1 cellular context compared by ENCODE assay signal in the genomic region with DNA sequence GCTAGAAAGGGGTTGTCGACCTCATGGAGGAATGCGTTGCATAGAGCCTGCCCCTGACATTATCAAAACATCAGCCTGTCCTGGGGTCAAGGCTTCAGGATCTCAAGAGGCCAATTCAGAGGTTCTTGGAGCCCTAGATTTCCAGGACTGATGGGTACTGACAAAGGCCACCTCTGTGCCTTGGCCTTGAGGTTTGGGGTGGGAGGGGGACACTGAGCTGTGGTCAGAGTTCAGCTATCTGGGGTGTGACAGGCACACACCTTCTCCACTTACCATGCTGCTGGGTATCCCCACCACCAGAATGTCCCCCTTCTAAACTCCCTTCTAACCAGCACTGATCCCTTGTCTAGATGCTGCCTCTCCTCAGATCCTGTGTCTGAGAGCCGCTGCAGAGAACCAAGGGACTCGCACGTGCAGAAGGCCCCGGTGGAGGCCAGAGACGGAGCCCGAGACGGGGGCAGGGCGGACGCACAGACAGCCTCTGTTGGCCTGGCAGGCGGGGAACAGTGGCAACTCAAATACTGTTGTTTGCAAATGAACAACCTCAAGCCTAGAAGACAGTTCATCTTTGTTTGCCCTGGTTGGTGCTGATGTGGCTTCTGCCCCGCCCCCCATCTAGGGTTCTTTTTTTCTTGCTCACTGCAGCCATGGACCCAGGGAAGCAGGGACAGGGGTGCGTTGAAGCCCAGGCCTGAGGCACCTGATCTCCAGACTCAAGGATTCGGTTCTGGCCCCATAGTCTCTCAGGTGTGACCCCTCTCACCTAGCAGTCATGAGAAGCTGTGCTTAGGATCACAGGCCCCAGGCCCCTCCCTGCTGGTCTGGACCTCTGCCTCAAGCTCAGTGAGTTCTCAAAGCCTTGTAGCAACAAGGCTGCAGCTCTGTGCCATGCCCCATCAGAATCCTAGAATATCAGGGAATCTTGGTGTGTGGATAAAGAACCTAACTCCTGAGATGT.
TF ChIP-seq lines count a peak whose summit lies in the region.

No MANE protein-coding gene starts in this region.

TF ChIP-seq in HepG2, 621 proteins besides CTCF, POLR2A, EP300 and RAD21 (continued from another document and continues in another):
- no peak for TF ChIP-seq JARID2 (CRISPR knock-in tag; IDR thresholded peaks at IDR 0.05; ENCODE audit: insufficient replicate concordance)
- TF ChIP-seq, protein P1, sequence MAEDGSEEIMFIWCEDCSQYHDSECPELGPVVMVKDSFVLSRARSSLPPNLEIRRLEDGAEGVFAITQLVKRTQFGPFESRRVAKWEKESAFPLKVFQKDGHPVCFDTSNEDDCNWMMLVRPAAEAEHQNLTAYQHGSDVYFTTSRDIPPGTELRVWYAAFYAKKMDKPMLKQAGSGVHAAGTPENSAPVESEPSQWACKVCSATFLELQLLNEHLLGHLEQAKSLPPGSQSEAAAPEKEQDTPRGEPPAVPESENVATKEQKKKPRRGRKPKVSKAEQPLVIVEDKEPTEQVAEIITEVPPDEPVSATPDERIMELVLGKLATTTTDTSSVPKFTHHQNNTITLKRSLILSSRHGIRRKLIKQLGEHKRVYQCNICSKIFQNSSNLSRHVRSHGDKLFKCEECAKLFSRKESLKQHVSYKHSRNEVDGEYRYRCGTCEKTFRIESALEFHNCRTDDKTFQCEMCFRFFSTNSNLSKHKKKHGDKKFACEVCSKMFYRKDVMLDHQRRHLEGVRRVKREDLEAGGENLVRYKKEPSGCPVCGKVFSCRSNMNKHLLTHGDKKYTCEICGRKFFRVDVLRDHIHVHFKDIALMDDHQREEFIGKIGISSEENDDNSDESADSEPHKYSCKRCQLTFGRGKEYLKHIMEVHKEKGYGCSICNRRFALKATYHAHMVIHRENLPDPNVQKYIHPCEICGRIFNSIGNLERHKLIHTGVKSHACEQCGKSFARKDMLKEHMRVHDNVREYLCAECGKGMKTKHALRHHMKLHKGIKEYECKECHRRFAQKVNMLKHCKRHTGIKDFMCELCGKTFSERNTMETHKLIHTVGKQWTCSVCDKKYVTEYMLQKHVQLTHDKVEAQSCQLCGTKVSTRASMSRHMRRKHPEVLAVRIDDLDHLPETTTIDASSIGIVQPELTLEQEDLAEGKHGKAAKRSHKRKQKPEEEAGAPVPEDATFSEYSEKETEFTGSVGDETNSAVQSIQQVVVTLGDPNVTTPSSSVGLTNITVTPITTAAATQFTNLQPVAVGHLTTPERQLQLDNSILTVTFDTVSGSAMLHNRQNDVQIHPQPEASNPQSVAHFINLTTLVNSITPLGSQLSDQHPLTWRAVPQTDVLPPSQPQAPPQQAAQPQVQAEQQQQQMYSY (CRISPR knock-in tag; IDR thresholded peaks at IDR 0.05) = no peak
- no peak for TF ChIP-seq NFE2L1 (CRISPR knock-in tag; IDR thresholded peaks at IDR 0.05; ENCODE audit: borderline replicate concordance)
- no peak for TF ChIP-seq AGO2 (optimal IDR thresholded peaks at IDR 0.05; ENCODE audit: low read depth, low read length)
- TF ChIP-seq ZNF263 (CRISPR knock-in tag; IDR thresholded peaks at IDR 0.05) = peak; percentile 63; the same call in 1 of the 2 replicates
- peak; percentile 78; the same call in 1 of the 2 replicates for TF ChIP-seq FOXJ3 (CRISPR knock-in tag; IDR thresholded peaks at IDR 0.05; ENCODE audit: borderline replicate concordance)
- TF ChIP-seq, protein P2, sequence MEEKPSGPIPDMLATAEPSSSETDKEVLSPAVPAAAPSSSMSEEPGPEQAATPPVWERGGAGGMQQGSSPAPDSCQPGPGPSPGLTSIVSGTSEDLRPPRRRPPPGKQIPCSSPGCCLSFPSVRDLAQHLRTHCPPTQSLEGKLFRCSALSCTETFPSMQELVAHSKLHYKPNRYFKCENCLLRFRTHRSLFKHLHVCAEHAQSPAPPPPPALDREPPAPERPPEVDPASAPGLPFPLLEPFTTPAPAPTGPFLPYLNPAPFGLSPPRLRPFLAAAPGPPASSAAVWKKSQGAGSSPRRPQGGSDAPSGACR (CRISPR knock-in tag; IDR thresholded peaks at IDR 0.05) = no peak
- TF ChIP-seq SRY (CRISPR knock-in tag; IDR thresholded peaks at IDR 0.05) = no peak
- peak; percentile 62; the same call in 1 of the 2 replicates for TF ChIP-seq ZNF788 (CRISPR knock-in tag; IDR thresholded peaks at IDR 0.05; ENCODE audit: borderline replicate concordance)
- TF ChIP-seq, protein P3, sequence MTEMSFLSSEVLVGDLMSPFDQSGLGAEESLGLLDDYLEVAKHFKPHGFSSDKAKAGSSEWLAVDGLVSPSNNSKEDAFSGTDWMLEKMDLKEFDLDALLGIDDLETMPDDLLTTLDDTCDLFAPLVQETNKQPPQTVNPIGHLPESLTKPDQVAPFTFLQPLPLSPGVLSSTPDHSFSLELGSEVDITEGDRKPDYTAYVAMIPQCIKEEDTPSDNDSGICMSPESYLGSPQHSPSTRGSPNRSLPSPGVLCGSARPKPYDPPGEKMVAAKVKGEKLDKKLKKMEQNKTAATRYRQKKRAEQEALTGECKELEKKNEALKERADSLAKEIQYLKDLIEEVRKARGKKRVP (CRISPR knock-in tag; IDR thresholded peaks at IDR 0.05) = no peak
- TF ChIP-seq, protein P4, sequence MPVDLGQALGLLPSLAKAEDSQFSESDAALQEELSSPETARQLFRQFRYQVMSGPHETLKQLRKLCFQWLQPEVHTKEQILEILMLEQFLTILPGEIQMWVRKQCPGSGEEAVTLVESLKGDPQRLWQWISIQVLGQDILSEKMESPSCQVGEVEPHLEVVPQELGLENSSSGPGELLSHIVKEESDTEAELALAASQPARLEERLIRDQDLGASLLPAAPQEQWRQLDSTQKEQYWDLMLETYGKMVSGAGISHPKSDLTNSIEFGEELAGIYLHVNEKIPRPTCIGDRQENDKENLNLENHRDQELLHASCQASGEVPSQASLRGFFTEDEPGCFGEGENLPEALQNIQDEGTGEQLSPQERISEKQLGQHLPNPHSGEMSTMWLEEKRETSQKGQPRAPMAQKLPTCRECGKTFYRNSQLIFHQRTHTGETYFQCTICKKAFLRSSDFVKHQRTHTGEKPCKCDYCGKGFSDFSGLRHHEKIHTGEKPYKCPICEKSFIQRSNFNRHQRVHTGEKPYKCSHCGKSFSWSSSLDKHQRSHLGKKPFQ (CRISPR knock-in tag; IDR thresholded peaks at IDR 0.05; ENCODE audit: insufficient replicate concordance) = no peak
- no peak for TF ChIP-seq FOXC1 (CRISPR knock-in tag; IDR thresholded peaks at IDR 0.05; ENCODE audit: borderline replicate concordance)
- no peak for TF ChIP-seq ZNF501 (CRISPR knock-in tag; IDR thresholded peaks at IDR 0.05)
- TF ChIP-seq, protein P5, sequence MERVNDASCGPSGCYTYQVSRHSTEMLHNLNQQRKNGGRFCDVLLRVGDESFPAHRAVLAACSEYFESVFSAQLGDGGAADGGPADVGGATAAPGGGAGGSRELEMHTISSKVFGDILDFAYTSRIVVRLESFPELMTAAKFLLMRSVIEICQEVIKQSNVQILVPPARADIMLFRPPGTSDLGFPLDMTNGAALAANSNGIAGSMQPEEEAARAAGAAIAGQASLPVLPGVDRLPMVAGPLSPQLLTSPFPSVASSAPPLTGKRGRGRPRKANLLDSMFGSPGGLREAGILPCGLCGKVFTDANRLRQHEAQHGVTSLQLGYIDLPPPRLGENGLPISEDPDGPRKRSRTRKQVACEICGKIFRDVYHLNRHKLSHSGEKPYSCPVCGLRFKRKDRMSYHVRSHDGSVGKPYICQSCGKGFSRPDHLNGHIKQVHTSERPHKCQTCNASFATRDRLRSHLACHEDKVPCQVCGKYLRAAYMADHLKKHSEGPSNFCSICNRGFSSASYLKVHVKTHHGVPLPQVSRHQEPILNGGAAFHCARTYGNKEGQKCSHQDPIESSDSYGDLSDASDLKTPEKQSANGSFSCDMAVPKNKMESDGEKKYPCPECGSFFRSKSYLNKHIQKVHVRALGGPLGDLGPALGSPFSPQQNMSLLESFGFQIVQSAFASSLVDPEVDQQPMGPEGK (CRISPR knock-in tag; IDR thresholded peaks at IDR 0.05) = peak; percentile 63
- TF ChIP-seq ZBTB3 (CRISPR knock-in tag; IDR thresholded peaks at IDR 0.05; ENCODE audit: borderline replicate concordance, low read depth) = no peak
- TF ChIP-seq ETV5 (CRISPR knock-in tag; IDR thresholded peaks at IDR 0.05; ENCODE audit: borderline replicate concordance) = peak; percentile 67; the same call in 1 of the 2 replicates
- TF ChIP-seq ZNF256 (CRISPR knock-in tag; conservative IDR thresholded peaks at IDR 0.05) = peak; percentile 88
- no peak for TF ChIP-seq KLF11 (CRISPR knock-in tag; IDR thresholded peaks at IDR 0.05)
- TF ChIP-seq SMAD3 (CRISPR knock-in tag; IDR thresholded peaks at IDR 0.05) = 0 out of 2 replicates have a peak, but pooled peaks have one; percentile 19
- no peak for TF ChIP-seq ZC3H4 (CRISPR knock-in tag; IDR thresholded peaks at IDR 0.05; ENCODE audit: borderline replicate concordance)
- TF ChIP-seq, protein P6, sequence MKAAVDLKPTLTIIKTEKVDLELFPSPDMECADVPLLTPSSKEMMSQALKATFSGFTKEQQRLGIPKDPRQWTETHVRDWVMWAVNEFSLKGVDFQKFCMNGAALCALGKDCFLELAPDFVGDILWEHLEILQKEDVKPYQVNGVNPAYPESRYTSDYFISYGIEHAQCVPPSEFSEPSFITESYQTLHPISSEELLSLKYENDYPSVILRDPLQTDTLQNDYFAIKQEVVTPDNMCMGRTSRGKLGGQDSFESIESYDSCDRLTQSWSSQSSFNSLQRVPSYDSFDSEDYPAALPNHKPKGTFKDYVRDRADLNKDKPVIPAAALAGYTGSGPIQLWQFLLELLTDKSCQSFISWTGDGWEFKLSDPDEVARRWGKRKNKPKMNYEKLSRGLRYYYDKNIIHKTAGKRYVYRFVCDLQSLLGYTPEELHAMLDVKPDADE (CRISPR knock-in tag; IDR thresholded peaks at IDR 0.05) = no peak
- TF ChIP-seq SNAPC2 (CRISPR knock-in tag; IDR thresholded peaks at IDR 0.05) = peak; percentile 57; the same call in 1 of the 2 replicates
- no peak for TF ChIP-seq NR1H2 (CRISPR knock-in tag; IDR thresholded peaks at IDR 0.05; ENCODE audit: borderline replicate concordance, low read depth)
- no peak for TF ChIP-seq PHB2 (IDR thresholded peaks at IDR 0.05; ENCODE audit: partially characterized antibody)
- TF ChIP-seq ZNF558 (CRISPR knock-in tag; IDR thresholded peaks at IDR 0.05; ENCODE audit: borderline replicate concordance) = no peak
- TF ChIP-seq DPF2 (CRISPR knock-in tag; IDR thresholded peaks at IDR 0.05; ENCODE audit: borderline replicate concordance, low read depth) = peak; percentile 35
- no peak for TF ChIP-seq ZNF75D (CRISPR knock-in tag; IDR thresholded peaks at IDR 0.05; ENCODE audit: borderline replicate concordance)
- TF ChIP-seq NPAS2 (CRISPR knock-in tag; IDR thresholded peaks at IDR 0.05; ENCODE audit: borderline replicate concordance) = no peak
- TF ChIP-seq RBFOX2 (IDR thresholded peaks at IDR 0.05; ENCODE audit: low read depth, low read length) = 0 out of 2 replicates have a peak, but pooled peaks have one; percentile 17
- 0 out of 2 replicates have a peak, but pooled peaks have one; percentile 40 for TF ChIP-seq ZNF619 (CRISPR knock-in tag; IDR thresholded peaks at IDR 0.05)
- peak; percentile 73 for TF ChIP-seq ZNF543 (CRISPR knock-in tag; IDR thresholded peaks at IDR 0.05)
- TF ChIP-seq, protein P7, sequence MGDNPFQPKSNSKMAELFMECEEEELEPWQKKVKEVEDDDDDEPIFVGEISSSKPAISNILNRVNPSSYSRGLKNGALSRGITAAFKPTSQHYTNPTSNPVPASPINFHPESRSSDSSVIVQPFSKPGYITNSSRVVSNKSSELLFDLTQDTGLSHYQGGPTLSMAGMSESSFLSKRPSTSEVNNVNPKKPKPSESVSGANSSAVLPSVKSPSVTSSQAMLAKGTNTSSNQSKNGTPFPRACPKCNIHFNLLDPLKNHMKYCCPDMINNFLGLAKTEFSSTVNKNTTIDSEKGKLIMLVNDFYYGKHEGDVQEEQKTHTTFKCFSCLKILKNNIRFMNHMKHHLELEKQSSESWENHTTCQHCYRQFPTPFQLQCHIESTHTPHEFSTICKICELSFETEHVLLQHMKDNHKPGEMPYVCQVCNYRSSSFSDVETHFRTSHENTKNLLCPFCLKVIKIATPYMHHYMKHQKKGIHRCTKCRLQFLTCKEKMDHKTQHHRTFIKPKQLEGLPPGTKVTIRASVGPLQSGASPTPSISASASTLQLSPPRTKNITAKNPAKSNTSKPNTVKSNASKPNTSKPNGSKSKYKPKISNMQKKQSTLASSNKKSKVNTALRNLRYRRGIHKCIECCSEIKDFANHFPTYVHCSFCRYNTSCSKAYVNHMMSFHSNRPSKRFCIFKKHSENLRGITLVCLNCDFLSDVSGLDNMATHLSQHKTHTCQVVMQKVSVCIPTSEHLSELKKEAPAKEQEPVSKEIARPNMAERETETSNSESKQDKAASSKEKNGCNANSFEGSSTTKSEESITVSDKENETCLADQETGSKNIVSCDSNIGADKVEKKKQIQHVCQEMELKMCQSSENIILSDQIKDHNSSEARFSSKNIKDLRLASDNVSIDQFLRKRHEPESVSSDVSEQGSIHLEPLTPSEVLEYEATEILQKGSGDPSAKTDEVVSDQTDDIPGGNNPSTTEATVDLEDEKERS (CRISPR knock-in tag; IDR thresholded peaks at IDR 0.05) = 0 out of 2 replicates have a peak, but pooled peaks have one; percentile 31
- TF ChIP-seq ZKSCAN1 (IDR thresholded peaks at IDR 0.05; ENCODE audit: low read length) = no peak
- TF ChIP-seq ATRX (CRISPR knock-in tag; IDR thresholded peaks at IDR 0.05; ENCODE audit: borderline replicate concordance) = no peak
- TF ChIP-seq, protein P8, sequence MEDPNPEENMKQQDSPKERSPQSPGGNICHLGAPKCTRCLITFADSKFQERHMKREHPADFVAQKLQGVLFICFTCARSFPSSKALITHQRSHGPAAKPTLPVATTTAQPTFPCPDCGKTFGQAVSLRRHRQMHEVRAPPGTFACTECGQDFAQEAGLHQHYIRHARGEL (CRISPR knock-in tag; IDR thresholded peaks at IDR 0.05) = no peak
- peak; percentile 49; the same call in 1 of the 2 replicates for TF ChIP-seq ZNF136 (CRISPR knock-in tag; IDR thresholded peaks at IDR 0.05; ENCODE audit: low read depth)
- TF ChIP-seq FOXK2 (IDR thresholded peaks at IDR 0.05) = no peak
- TF ChIP-seq ZNF557 (CRISPR knock-in tag; IDR thresholded peaks at IDR 0.05) = peak; percentile 85; the same call in 1 of the 2 replicates
- TF ChIP-seq ZNF772 (CRISPR knock-in tag; IDR thresholded peaks at IDR 0.05) = peak; percentile 74; the same call in 1 of the 2 replicates
- TF ChIP-seq ZNF367 (CRISPR knock-in tag; IDR thresholded peaks at IDR 0.05; ENCODE audit: borderline replicate concordance) = no peak
- TF ChIP-seq ARNTL (CRISPR knock-in tag; IDR thresholded peaks at IDR 0.05) = 0 out of 2 replicates have a peak, but pooled peaks have one; percentile 30
- TF ChIP-seq MIER3 (CRISPR knock-in tag; IDR thresholded peaks at IDR 0.05; ENCODE audit: borderline replicate concordance) = 0 out of 2 replicates have a peak, but pooled peaks have one; percentile 48
- TF ChIP-seq KMT2B (CRISPR knock-in tag; IDR thresholded peaks at IDR 0.05) = peak; percentile 63
- TF ChIP-seq, protein P9, sequence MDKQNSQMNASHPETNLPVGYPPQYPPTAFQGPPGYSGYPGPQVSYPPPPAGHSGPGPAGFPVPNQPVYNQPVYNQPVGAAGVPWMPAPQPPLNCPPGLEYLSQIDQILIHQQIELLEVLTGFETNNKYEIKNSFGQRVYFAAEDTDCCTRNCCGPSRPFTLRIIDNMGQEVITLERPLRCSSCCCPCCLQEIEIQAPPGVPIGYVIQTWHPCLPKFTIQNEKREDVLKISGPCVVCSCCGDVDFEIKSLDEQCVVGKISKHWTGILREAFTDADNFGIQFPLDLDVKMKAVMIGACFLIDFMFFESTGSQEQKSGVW (CRISPR knock-in tag; IDR thresholded peaks at IDR 0.05; ENCODE audit: borderline replicate concordance) = no peak
- TF ChIP-seq CBFB (CRISPR knock-in tag; IDR thresholded peaks at IDR 0.05) = no peak
- TF ChIP-seq IRF2 (CRISPR knock-in tag; IDR thresholded peaks at IDR 0.05) = peak; percentile 53; the same call in 1 of the 2 replicates
